Comparison of ENCODE assay signal across 29 cellular contexts in the genomic region with DNA sequence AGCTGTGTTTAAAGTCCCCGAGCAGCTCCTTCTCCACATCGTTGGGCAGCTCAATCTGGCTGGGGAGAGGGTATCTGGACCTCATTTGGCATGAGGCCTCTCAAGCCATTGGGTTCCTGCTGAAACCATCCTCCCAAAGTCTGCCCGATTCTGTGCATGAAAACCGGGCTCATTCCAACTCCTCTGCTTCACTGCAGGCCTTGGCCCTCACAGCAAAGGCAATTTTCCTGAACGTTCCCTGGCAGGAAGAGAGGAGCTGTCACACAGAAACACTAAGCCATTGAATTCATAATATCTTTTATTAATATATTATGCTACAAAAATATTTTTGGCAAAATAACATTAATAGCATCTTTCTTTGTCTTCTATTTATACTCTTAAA.
"Had no signal": no experiment of that assay in that cellular context is flagged by ENCODE, and none has a peak within 500 bp of the region (broad histone marks: within the 10 kb centered on the region; RNA-seq: fewer than 3 reads in every experiment).

No MANE protein-coding gene starts in this region.

- H3K4me1 Mint-ChIP-seq: activated CD4-positive, alpha-beta memory T cell treated with anti-CD3 and anti-CD28 coated beads, Interleukin-2, amount 10 ng/mL, durations not matched to agents 7 days and 5 days; activated CD4-positive, alpha-beta T cell treated with anti-CD3 and anti-CD28 coated beads, Interleukin-2, amount 10 ng/mL, durations not matched to agents 7 days and 5 days; activated naive CD4-positive, alpha-beta T cell treated with anti-CD3 and anti-CD28 coated beads, Interleukin-2, amount 50 U/mL, for 24 hours; activated naive CD8-positive, alpha-beta T cell treated with anti-CD3 and anti-CD28 coated beads, Interleukin-2, amount 50 U/mL, for 24 hours; stimulated activated memory B cell treated with anti-CD40 and anti-IgM and Interleukin-4, amounts not matched to agents 10 μg/mL and 1 μg/mL and 100 μg/mL, for 72 hours; stimulated activated naive CD8-positive, alpha-beta T cell treated with anti-CD3 and anti-CD28 coated beads, Interleukin-15, amount 100 ng/mL, for 72 hours had no signal

- H3K4me2 ChIP-seq: smooth muscle cell had no signal

- H3K27ac Mint-ChIP-seq: activated CD4-positive, alpha-beta memory T cell treated with anti-CD3 and anti-CD28 coated beads, Interleukin-2, amount 10 ng/mL, durations not matched to agents 7 days and 5 days; activated CD4-positive, alpha-beta T cell treated with anti-CD3 and anti-CD28 coated beads, Interleukin-2, amount 10 ng/mL, durations not matched to agents 7 days and 5 days; activated naive CD4-positive, alpha-beta T cell treated with anti-CD3 and anti-CD28 coated beads, Interleukin-2, amount 50 U/mL, for 24 hours; activated naive CD8-positive, alpha-beta T cell treated with anti-CD3 and anti-CD28 coated beads, Interleukin-2, amount 50 U/mL, for 24 hours; activated T-cell treated with anti-CD3 and anti-CD28 coated beads, Interleukin-2, amount 50 U/mL, for 24 hours; dendritic cell treated with granulocyte-macrophage colony-stimulating factor and Interleukin-4, amounts not matched to agents 40 ng/mL and 50 ng/mL, for 4 days; natural killer cell treated with Interleukin-12 subunit alpha and Interleukin-12 subunit beta and Interleukin-15 and Interleukin-18, amount 100 ng/mL, for 72 hours; stimulated activated memory B cell treated with anti-CD40 and anti-IgM and Interleukin-4, amounts not matched to agents 10 μg/mL and 1 μg/mL and 100 μg/mL, for 72 hours; T-helper 17 cell had no signal

- DNase-seq: activated CD4-positive, alpha-beta memory T cell treated with anti-CD3 and anti-CD28 coated beads, Interleukin-2, amount 10 ng/mL, durations not matched to agents 7 days and 5 days; activated CD4-positive, alpha-beta T cell treated with anti-CD3 and anti-CD28 coated beads for 1 hour; activated CD4-positive, alpha-beta T cell treated with anti-CD3 and anti-CD28 coated beads, Interleukin-2, amount 10 ng/mL, durations not matched to agents 7 days and 5 days; activated CD8-positive, alpha-beta memory T cell treated with anti-CD3 and anti-CD28 coated beads, Interleukin-2, amount 50 U/mL, for 48 hours; activated naive CD8-positive, alpha-beta T cell treated with anti-CD3 and anti-CD28 coated beads, Interleukin-2, amount 50 U/mL, for 24 hours; activated T-cell treated with anti-CD3 and anti-CD28 coated beads, Interleukin-2, amount 50 U/mL, for 24 hours; esophagus squamous epithelium; left ventricle myocardium inferior; mesendoderm; mucosa of descending colon; retina; stimulated activated CD4-positive, alpha-beta T cell treated with anti-CD3 and anti-CD28 coated beads, Interleukin-1b, Interleukin-23, amount 100 ng/mL, for 48 hours; stimulated activated CD4-positive, alpha-beta T cell treated with anti-CD3 and anti-CD28 coated beads, Interleukin-4, amount 100 ng/mL, for 4 hours; stimulated activated CD8-positive, alpha-beta memory T cell treated with anti-CD3 and anti-CD28 coated beads, Interleukin-4, amount 100 ng/mL, for 48 hours; stimulated activated naive CD8-positive, alpha-beta T cell treated with anti-CD3 and anti-CD28 coated beads, Interleukin-15, amount 100 ng/mL, for 72 hours; substantia nigra; T-helper 17 cell; T1000; thyroid gland had no signal

- H3K4me1 ChIP-seq: prostate gland, thyroid gland had no signal

- H3K4me3 ChIP-seq: esophagus squamous epithelium, left ventricle myocardium inferior, lung, mucosa of descending colon, ovary, prostate gland, smooth muscle cell, thyroid gland had no signal

- H3K4me3 Mint-ChIP-seq: activated CD4-positive, alpha-beta memory T cell treated with anti-CD3 and anti-CD28 coated beads, Interleukin-2, amount 10 ng/mL, durations not matched to agents 7 days and 5 days; activated CD4-positive, alpha-beta T cell treated with anti-CD3 and anti-CD28 coated beads, Interleukin-2, amount 10 ng/mL, durations not matched to agents 7 days and 5 days; activated naive CD4-positive, alpha-beta T cell treated with anti-CD3 and anti-CD28 coated beads, Interleukin-2, amount 50 U/mL, for 24 hours; activated naive CD8-positive, alpha-beta T cell treated with anti-CD3 and anti-CD28 coated beads, Interleukin-2, amount 50 U/mL, for 24 hours; activated T-cell treated with anti-CD3 and anti-CD28 coated beads, Interleukin-2, amount 50 U/mL, for 24 hours; dendritic cell treated with granulocyte-macrophage colony-stimulating factor and Interleukin-4, amounts not matched to agents 40 ng/mL and 50 ng/mL, for 4 days; natural killer cell treated with Interleukin-12 subunit alpha and Interleukin-12 subunit beta and Interleukin-15 and Interleukin-18, amount 100 ng/mL, for 72 hours; stimulated activated memory B cell treated with anti-CD40 and anti-IgM and Interleukin-4, amounts not matched to agents 10 μg/mL and 1 μg/mL and 100 μg/mL, for 72 hours; stimulated activated naive CD8-positive, alpha-beta T cell treated with anti-CD3 and anti-CD28 coated beads, Interleukin-15, amount 100 ng/mL, for 72 hours; T-helper 17 cell had no signal

- H3K27me3 ChIP-seq: esophagus squamous epithelium, ovary, thyroid gland had no signal

- H3K27me3 Mint-ChIP-seq: activated CD4-positive, alpha-beta T cell treated with anti-CD3 and anti-CD28 coated beads, Interleukin-2, amount 10 ng/mL, durations not matched to agents 7 days and 5 days had no signal

- H3K9me3 Mint-ChIP-seq: activated CD4-positive, alpha-beta memory T cell treated with anti-CD3 and anti-CD28 coated beads, Interleukin-2, amount 10 ng/mL, durations not matched to agents 7 days and 5 days; activated CD4-positive, alpha-beta T cell treated with anti-CD3 and anti-CD28 coated beads, Interleukin-2, amount 10 ng/mL, durations not matched to agents 7 days and 5 days; activated naive CD4-positive, alpha-beta T cell treated with anti-CD3 and anti-CD28 coated beads, Interleukin-2, amount 50 U/mL, for 24 hours; activated naive CD8-positive, alpha-beta T cell treated with anti-CD3 and anti-CD28 coated beads, Interleukin-2, amount 50 U/mL, for 24 hours; activated T-cell treated with anti-CD3 and anti-CD28 coated beads, Interleukin-2, amount 50 U/mL, for 24 hours; dendritic cell treated with granulocyte-macrophage colony-stimulating factor and Interleukin-4, amounts not matched to agents 40 ng/mL and 50 ng/mL, for 4 days; natural killer cell treated with Interleukin-12 subunit alpha and Interleukin-12 subunit beta and Interleukin-15 and Interleukin-18, amount 100 ng/mL, for 72 hours; stimulated activated memory B cell treated with anti-CD40 and anti-IgM and Interleukin-4, amounts not matched to agents 10 μg/mL and 1 μg/mL and 100 μg/mL, for 72 hours; stimulated activated naive CD8-positive, alpha-beta T cell treated with anti-CD3 and anti-CD28 coated beads, Interleukin-15, amount 100 ng/mL, for 72 hours had no signal

- H3K9me3 ChIP-seq: esophagus squamous epithelium, left ventricle myocardium inferior, mucosa of descending colon, neutrophil, ovary, prostate gland, thyroid gland had no signal

- H3K27ac ChIP-seq: epithelial cell of prostate, esophagus squamous epithelium, left ventricle myocardium inferior, neutrophil, ovary, prostate gland, thyroid gland had no signal

- H3K36me3 ChIP-seq: esophagus squamous epithelium, left ventricle myocardium inferior, neutrophil, ovary, prostate gland, thyroid gland had no signal

- H3K36me3 Mint-ChIP-seq: activated naive CD4-positive, alpha-beta T cell treated with anti-CD3 and anti-CD28 coated beads, Interleukin-2, amount 50 U/mL, for 24 hours; natural killer cell treated with Interleukin-12 subunit alpha and Interleukin-12 subunit beta and Interleukin-15 and Interleukin-18, amount 100 ng/mL, for 72 hours; stimulated activated memory B cell treated with anti-CD40 and anti-IgM and Interleukin-4, amounts not matched to agents 10 μg/mL and 1 μg/mL and 100 μg/mL, for 72 hours had no signal

- ATAC-seq: activated naive CD8-positive, alpha-beta T cell treated with anti-CD3 and anti-CD28 coated beads, Interleukin-2, amount 50 U/mL, for 24 hours; mucosa of descending colon; natural killer cell treated with Interleukin-12 subunit alpha and Interleukin-12 subunit beta and Interleukin-15 and Interleukin-18, amount 100 ng/mL, for 72 hours; stimulated activated memory B cell treated with anti-CD40 and anti-IgM and Interleukin-4, amounts not matched to agents 10 μg/mL and 1 μg/mL and 100 μg/mL, for 72 hours; stimulated activated naive CD8-positive, alpha-beta T cell treated with anti-CD3 and anti-CD28 coated beads, Interleukin-15, amount 100 ng/mL, for 72 hours; T-helper 17 cell had no signal
